8 cellular contexts compared by ENCODE assay signal in genomic region chr5:115625579-115626443, GRCh38. TPM values are rescaled to one million over a fixed set of nuclear protein-coding genes. Genes with fewer than 3 reads are reported as not detected.
DNase-seq lines count a peak whose midpoint lies in the region; ATAC-seq and TF ChIP-seq lines count a peak whose summit lies in the region.

TMED7 (minus strand) TSS chr5:115626036; CDS start chr5:115625792, 244 bp downstream.

- H3F3A ChIP-seq in PC-9 (ENCODE audit: insufficient read depth, low read depth): no peaks in the 10 kb centered on the region

- peak within 1 kb of the TSS; percentile 81 for H3K27ac ChIP-seq in PC-9
- peak within 1 kb of the TSS; percentile 95 to 96 for H3K27ac ChIP-seq in mucosa of rectum (ENCODE audit: low read depth in 2 of 2, low read length in 2 of 2)

- intact Hi-C loops in PC-9 (cut with micrococcal nuclease; ENCODE audit: unreplicated experiment): loop anchor here (1.0 to 5.0 kb wide), 3 partner anchors 215 to 461 kb away; partner anchors contain the start of genes AP3S1, ATG12, CCDC112 and COMMD10

- DNase-seq in DMS153 (lab: John Stamatoyannopoulos, UW) (peak; percentile 81), PC-9 (peak; percentile 91 to 98), erythroblast (lab: John Stamatoyannopoulos, UW) (peak; percentile 98)
- peak; percentile 97 for DNase-seq in Jurkat, Clone E6-1 (ENCODE audit: low read depth, low spot score)
- DNase-seq in activated T-cell treated with anti-CD3 and anti-CD28 coated beads, Interleukin-2, amount 50 U/mL, for 1 hour: peak; percentile 100
- DNase-seq in stimulated activated CD8-positive, alpha-beta memory T cell treated with anti-CD3 and anti-CD28 coated beads, Interleukin-4, amount 100 ng/mL, for 48 hours: peak; percentile 100

- H3K9me3 ChIP-seq in PC-9 (ENCODE audit: insufficient read depth, low read depth) (no peaks in the 10 kb centered on the region), mucosa of rectum (ENCODE audit: control insufficient read depth in 2 of 2, low read length in 2 of 2) (no peaks in the 10 kb centered on the region)

- H3K9ac ChIP-seq in mucosa of rectum (ENCODE audit: low read depth in 1 of 2, low read length in 2 of 2): peak within 1 kb of the TSS; percentile 96 to 99

- POLR2A ChIA-PET in PC-9 (lab: Charles Lee; ENCODE audit: unreplicated experiment): no interaction called here

- H3K79me2 ChIP-seq in PC-9 (ENCODE audit: low read depth): peaks cover 51% of the 10 kb centered on the region

- H3K4me1 ChIP-seq in PC-9 (replicated peaks; ENCODE audit: insufficient read depth) (peaks cover 19% of the 10 kb centered on the region), mucosa of rectum (ENCODE audit: control insufficient read depth in 2 of 2, insufficient read depth in 2 of 2, low read length in 2 of 2) (peaks cover 25 to 33% of the 10 kb centered on the region in 2 donors)

- BruUV-seq in PC-9 (replicated peaks; lab: Mats Ljungman, UMichigan): TSS peak; percentile 50

- H3K4me3 ChIP-seq in Jurkat, Clone E6-1 (ENCODE audit: low read length): peak within 1 kb of the TSS; percentile 81
- peak within 1 kb of the TSS; percentile 98 for H3K4me3 ChIP-seq in PC-9
- peak within 1 kb of the TSS; percentile 92 to 96 for H3K4me3 ChIP-seq in mucosa of rectum (ENCODE audit: low read length in 2 of 2)

- no peaks in the 10 kb centered on the region for H3K36me3 ChIP-seq in PC-9 (ENCODE audit: low read depth)
- H3K36me3 ChIP-seq in mucosa of rectum (ENCODE audit: control insufficient read depth in 2 of 2, insufficient read depth in 2 of 2, low read length in 2 of 2): peaks cover 0 to 3% of the 10 kb centered on the region in 2 donors

- H4K20me1 ChIP-seq in PC-9 (ENCODE audit: insufficient read depth): peaks cover 28% of the 10 kb centered on the region

- no peak for TF ChIP-seq CTCF in PC-9 (conservative IDR thresholded peaks at IDR 0.05)

- H3K27me3 ChIP-seq in PC-9 (ENCODE audit: insufficient read depth, low read depth) (no peaks in the 10 kb centered on the region), mucosa of rectum (ENCODE audit: control insufficient read depth in 2 of 2, insufficient read depth in 2 of 2, low read length in 2 of 2) (no peaks in the 10 kb centered on the region)

- peak within 1 kb of the TSS; percentile 92 for H2AFZ ChIP-seq in PC-9

- H3K4me2 ChIP-seq in PC-9: peak within 1 kb of the TSS; percentile 98

- TF ChIP-seq POLR2A in erythroblast (IDR thresholded peaks at IDR 0.05; ENCODE audit: low read length): peak; percentile 83

- ATAC-seq in GM21619 (IDR thresholded peaks at IDR 0.05; ENCODE audit: unreplicated experiment): peak; percentile 93

- CTCF ChIA-PET in PC-9 (lab: Charles Lee): interaction anchor here (0.7 kb wide), 1 partner anchor 533 kb away, joined by 5 read pairs; no protein-coding TSS in a partner anchor

- H3K9me2 ChIP-seq in PC-9 (ENCODE audit: insufficient read depth): no peaks in the 10 kb centered on the region

RNA-seq across cellular contexts. Expression of gene TMED7, which starts in this region (rescaled TPM):
- polyA plus RNA-seq in Jurkat, Clone E6-1 (2012; ENCODE audit: insufficient read depth, insufficient read length): 14.9 TPM
- 70.7 and 78.9 TPM in 2 replicates for total RNA-seq in PC-9 (2021)

Comparison
In these comparisons a context has a peak if more than half of its experiments do, and no peak if none do; other contexts are left out.
1. Peak in every context shown above with its lines: DNase-seq, ATAC-seq, H3K4me3 ChIP-seq and H3K27ac ChIP-seq.